In genomic region chr3:186003610-186004009, GRCh38 we compare ENCODE assay signal across 18 cellular contexts.
DNase-seq lines count a peak whose midpoint lies in the region; ATAC-seq and TF ChIP-seq lines count a peak whose summit lies in the region.
"Had no signal": no experiment of that assay in that cellular context is flagged by ENCODE, and none has a peak within 500 bp of the region (broad histone marks: within the 10 kb centered on the region; RNA-seq: fewer than 3 reads in every experiment).

No MANE protein-coding gene starts in this region.

- TF ChIP-seq CTCF in osteocyte (IDR thresholded peaks at IDR 0.05) = no peak

- peak; percentile 14 for DNase-seq in activated CD4-positive, alpha-beta T cell treated with anti-CD3 and anti-CD28 coated beads for 36 hours
- no peak for DNase-seq in activated CD4-positive, alpha-beta T cell treated with anti-CD3 and anti-CD28 coated beads, Interleukin-2, amount 50 U/mL, for 48 hours
- peak; percentile 42 for DNase-seq in osteocyte (ENCODE audit: extremely low spot score, unreplicated experiment)
- DNase-seq in COLO668 (lab: John Stamatoyannopoulos, UW; ENCODE audit: unreplicated experiment) = no peak
- DNase-seq: BE2C; NCI-H1092; NCI-H2081 treated with DMSO at 0.1 percent for 48 hours; NCI-H524 treated with DMSO at 0.1 percent for 48 hours; stimulated activated naive B cell treated with anti-CD40 and anti-IgM and Interleukin-4, amounts not matched to agents 10 μg/mL and 1 μg/mL and 100 μg/mL, for 72 hours; upper lobe of right lung had no signal

- H3K27me3 Mint-ChIP-seq in activated CD4-positive, alpha-beta T cell treated with anti-CD3 and anti-CD28 coated beads for 36 hours = peaks cover 11% of the 10 kb centered on the region
- H3K27me3 Mint-ChIP-seq in osteocyte (ENCODE audit: unreplicated experiment) = peaks cover 35% of the 10 kb centered on the region

- peaks cover 12% of the 10 kb centered on the region for H3K4me1 Mint-ChIP-seq in activated CD4-positive, alpha-beta T cell treated with anti-CD3 and anti-CD28 coated beads for 36 hours
- H3K4me1 Mint-ChIP-seq in osteocyte (ENCODE audit: unreplicated experiment) = no peaks in the 10 kb centered on the region
- H3K4me1 Mint-ChIP-seq: activated naive CD4-positive, alpha-beta T cell treated with anti-CD3 and anti-CD28 coated beads, Interleukin-2, amount 10 ng/mL, durations not matched to agents 7 days and 5 days; endodermal cell; stimulated activated naive B cell treated with anti-CD40 and anti-IgM and Interleukin-4, amounts not matched to agents 10 μg/mL and 1 μg/mL and 100 μg/mL, for 72 hours had no signal

- no peaks in the 10 kb centered on the region for H3K36me3 Mint-ChIP-seq in activated CD4-positive, alpha-beta T cell treated with anti-CD3 and anti-CD28 coated beads for 36 hours (ENCODE audit: low read depth)
- no peaks in the 10 kb centered on the region for H3K36me3 Mint-ChIP-seq in osteocyte (ENCODE audit: unreplicated experiment)
- H3K36me3 Mint-ChIP-seq: activated naive CD4-positive, alpha-beta T cell treated with anti-CD3 and anti-CD28 coated beads, Interleukin-2, amount 10 ng/mL, durations not matched to agents 7 days and 5 days; memory B cell; natural killer cell treated with Interleukin-12 subunit alpha and Interleukin-12 subunit beta and Interleukin-15 and Interleukin-18, amount 100 ng/mL, for 72 hours; stimulated activated naive B cell treated with anti-CD40 and anti-IgM and Interleukin-4, amounts not matched to agents 10 μg/mL and 1 μg/mL and 100 μg/mL, for 72 hours had no signal

- CTCF ChIA-PET in activated CD4-positive, alpha-beta T cell treated with anti-CD3 and anti-CD28 coated beads for 36 hours (lab: Charles Lee) = interaction anchor here (0.8 to 1.3 kb wide), 2 partner anchors 307 to 536 kb away, joined by 3 read pairs; no protein-coding TSS in a partner anchor

- H3K27ac Mint-ChIP-seq in activated CD4-positive, alpha-beta T cell treated with anti-CD3 and anti-CD28 coated beads for 36 hours = no peak overlapping the region
- no peak overlapping the region for H3K27ac Mint-ChIP-seq in osteocyte (ENCODE audit: unreplicated experiment)
- H3K27ac Mint-ChIP-seq: activated naive CD4-positive, alpha-beta T cell treated with anti-CD3 and anti-CD28 coated beads, Interleukin-2, amount 10 ng/mL, durations not matched to agents 7 days and 5 days; endodermal cell; memory B cell; natural killer cell treated with Interleukin-12 subunit alpha and Interleukin-12 subunit beta and Interleukin-15 and Interleukin-18, amount 100 ng/mL, for 72 hours; stimulated activated naive B cell treated with anti-CD40 and anti-IgM and Interleukin-4, amounts not matched to agents 10 μg/mL and 1 μg/mL and 100 μg/mL, for 72 hours had no signal

- ATAC-seq in activated CD4-positive, alpha-beta T cell treated with anti-CD3 and anti-CD28 coated beads for 36 hours = no peak
- ATAC-seq in GM21723 (IDR thresholded peaks at IDR 0.05; ENCODE audit: unreplicated experiment) = peak; percentile 70
- ATAC-seq in HG03460 (IDR thresholded peaks at IDR 0.05; ENCODE audit: unreplicated experiment) = peak; percentile 42
- no peak for ATAC-seq in GM18511 (IDR thresholded peaks at IDR 0.05; ENCODE audit: unreplicated experiment)
- no peak for ATAC-seq in GM21786 (IDR thresholded peaks at IDR 0.05; ENCODE audit: unreplicated experiment)
- ATAC-seq: stimulated activated naive B cell treated with anti-CD40 and anti-IgM and Interleukin-4, amounts not matched to agents 10 μg/mL and 1 μg/mL and 100 μg/mL, for 72 hours had no signal

- POLR2A ChIA-PET in activated CD4-positive, alpha-beta T cell treated with anti-CD3 and anti-CD28 coated beads for 36 hours (lab: Charles Lee) = no interaction called here

- no peaks in the 10 kb centered on the region for H3K9me3 Mint-ChIP-seq in activated CD4-positive, alpha-beta T cell treated with anti-CD3 and anti-CD28 coated beads for 36 hours (ENCODE audit: low read depth)
- no peaks in the 10 kb centered on the region for H3K9me3 Mint-ChIP-seq in osteocyte (ENCODE audit: unreplicated experiment)
- H3K9me3 Mint-ChIP-seq: activated naive CD4-positive, alpha-beta T cell treated with anti-CD3 and anti-CD28 coated beads, Interleukin-2, amount 10 ng/mL, durations not matched to agents 7 days and 5 days; endodermal cell; memory B cell; natural killer cell treated with Interleukin-12 subunit alpha and Interleukin-12 subunit beta and Interleukin-15 and Interleukin-18, amount 100 ng/mL, for 72 hours; stimulated activated naive B cell treated with anti-CD40 and anti-IgM and Interleukin-4, amounts not matched to agents 10 μg/mL and 1 μg/mL and 100 μg/mL, for 72 hours had no signal

- intact Hi-C loops in activated CD4-positive, alpha-beta T cell treated with anti-CD3 and anti-CD28 coated beads for 36 hours (cut with DNase I, micrococcal nuclease) = no loop called here

- no peak overlapping the region for H3K4me3 Mint-ChIP-seq in activated CD4-positive, alpha-beta T cell treated with anti-CD3 and anti-CD28 coated beads for 36 hours
- H3K4me3 Mint-ChIP-seq in osteocyte (ENCODE audit: unreplicated experiment) = no peak overlapping the region
- H3K4me3 Mint-ChIP-seq: activated naive CD4-positive, alpha-beta T cell treated with anti-CD3 and anti-CD28 coated beads, Interleukin-2, amount 10 ng/mL, durations not matched to agents 7 days and 5 days; endodermal cell; memory B cell; natural killer cell treated with Interleukin-12 subunit alpha and Interleukin-12 subunit beta and Interleukin-15 and Interleukin-18, amount 100 ng/mL, for 72 hours; stimulated activated naive B cell treated with anti-CD40 and anti-IgM and Interleukin-4, amounts not matched to agents 10 μg/mL and 1 μg/mL and 100 μg/mL, for 72 hours had no signal

Comparison
In these comparisons a context has a peak if more than half of its experiments do, and no peak if none do; other contexts are left out.
1. DNase-seq: peak in activated CD4-positive, alpha-beta T cell treated with anti-CD3 and anti-CD28 coated beads for 36 hours (single experiment) and osteocyte (single experiment); none in activated CD4-positive, alpha-beta T cell treated with anti-CD3 and anti-CD28 coated beads, Interleukin-2, amount 50 U/mL, for 48 hours (0 of 2) and COLO668 (single experiment).
2. ATAC-seq: peak in GM21723 (single experiment) and HG03460 (single experiment); none in activated CD4-positive, alpha-beta T cell treated with anti-CD3 and anti-CD28 coated beads for 36 hours (single experiment), GM18511 (single experiment) and GM21786 (single experiment).